Comparison of ENCODE assay signal across 25 cellular contexts in genomic region chr7:121271916-121272315, GRCh38. TPM values are rescaled to one million over a fixed set of nuclear protein-coding genes. Genes with fewer than 3 reads are reported as not detected.
DNase-seq lines count a peak whose midpoint lies in the region; ATAC-seq and TF ChIP-seq lines count a peak whose summit lies in the region.
"Had no signal": no experiment of that assay in that cellular context is flagged by ENCODE, and none has a peak within 500 bp of the region (broad histone marks: within the 10 kb centered on the region; RNA-seq: fewer than 3 reads in every experiment).

No MANE protein-coding gene starts in this region.

- H3K27me3 ChIP-seq in GM23338 (ENCODE audit: insufficient read depth): no peaks in the 10 kb centered on the region
- no peaks in the 10 kb centered on the region for H3K27me3 ChIP-seq in effector memory CD4-positive, alpha-beta T cell (replicated peaks; ENCODE audit: control insufficient read depth, insufficient read depth, low read length, poor library complexity, severe bottlenecking)
- H3K27me3 ChIP-seq: cardiac muscle cell, gastroesophageal sphincter had no signal

- no peaks in the 10 kb centered on the region for H3K79me2 ChIP-seq in GM23338 (replicated peaks; ENCODE audit: insufficient read depth)

- H3K36me3 ChIP-seq in GM23338 (ENCODE audit: insufficient read depth): no peaks in the 10 kb centered on the region
- no peaks in the 10 kb centered on the region for H3K36me3 ChIP-seq in effector memory CD4-positive, alpha-beta T cell (ENCODE audit: control insufficient read depth, insufficient read depth, low read length)
- H3K36me3 ChIP-seq: cardiac muscle cell had no signal

- H3K27ac Mint-ChIP-seq in activated T-cell treated with anti-CD3 and anti-CD28 coated beads, Interleukin-2, amount 50 U/mL, for 72 hours: no peak overlapping the region
- no peak overlapping the region for H3K27ac Mint-ChIP-seq in GM23338
- H3K27ac Mint-ChIP-seq: activated naive CD4-positive, alpha-beta T cell treated with anti-CD3 and anti-CD28 coated beads, Interleukin-2, amount 50 U/mL, for 24 hours; CD4-positive, alpha-beta memory T cell; natural killer cell had no signal

- no peak overlapping the region for H3K4me3 ChIP-seq in GM23338
- H3K4me3 ChIP-seq in effector memory CD4-positive, alpha-beta T cell (ENCODE audit: insufficient read depth, low read depth, low read length, poor library complexity, severe bottlenecking): no peak overlapping the region
- H3K4me3 ChIP-seq: cardiac muscle cell, gastroesophageal sphincter had no signal

- H3K9me2 ChIP-seq in GM23338 (ENCODE audit: insufficient read depth): peaks cover 16% of the 10 kb centered on the region

- peaks cover 0 to 3% of the 10 kb centered on the region in 2 donors for H3K9me3 Mint-ChIP-seq in activated T-cell treated with anti-CD3 and anti-CD28 coated beads, Interleukin-2, amount 50 U/mL, for 72 hours
- H3K9me3 Mint-ChIP-seq in activated T-cell treated with anti-CD3 and anti-CD28 coated beads, Interleukin-2, amount 50 U/mL, for 4 hours: peaks cover 3% of the 10 kb centered on the region
- H3K9me3 Mint-ChIP-seq in GM23338: peaks cover 3% of the 10 kb centered on the region; the same call in 2 of the 3 replicates
- H3K9me3 Mint-ChIP-seq: natural killer cell had no signal

- H3K36me3 Mint-ChIP-seq in activated T-cell treated with anti-CD3 and anti-CD28 coated beads, Interleukin-2, amount 50 U/mL, for 72 hours (ENCODE audit: insufficient read depth in 2 of 2): peaks cover 0 to 3% of the 10 kb centered on the region in 2 donors
- no peaks in the 10 kb centered on the region for H3K36me3 Mint-ChIP-seq in activated T-cell treated with anti-CD3 and anti-CD28 coated beads, Interleukin-2, amount 50 U/mL, for 4 hours (ENCODE audit: insufficient read depth)
- H3K36me3 Mint-ChIP-seq in GM23338 (ENCODE audit: low read depth): no peaks in the 10 kb centered on the region
- H3K36me3 Mint-ChIP-seq: activated naive CD4-positive, alpha-beta T cell treated with anti-CD3 and anti-CD28 coated beads, Interleukin-2, amount 50 U/mL, for 24 hours; CD4-positive, alpha-beta memory T cell; natural killer cell had no signal

- ATAC-seq in activated T-cell treated with anti-CD3 and anti-CD28 coated beads, Interleukin-2, amount 50 U/mL, for 72 hours (replicated peaks in 1 of 2): peak; percentile 57 to 60
- no peak for ATAC-seq in activated T-cell treated with anti-CD3 and anti-CD28 coated beads, Interleukin-2, amount 50 U/mL, for 4 hours
- ATAC-seq in GM23338 (no peak), HG03469 (IDR thresholded peaks at IDR 0.05; ENCODE audit: unreplicated experiment) (peak; percentile 47), HG02840 (IDR thresholded peaks at IDR 0.05; ENCODE audit: low FRiP score, unreplicated experiment) (no peak), GM21526 (IDR thresholded peaks at IDR 0.05; ENCODE audit: low FRiP score, unreplicated experiment) (no peak)
- ATAC-seq in stimulated activated naive CD8-positive, alpha-beta T cell treated with anti-CD3 and anti-CD28 coated beads, Interleukin-15, Interleukin-2, amounts not matched to agents 100 U/mL and 50 U/mL, for 24 hours: peak; percentile 85
- ATAC-seq: gastroesophageal sphincter, left ventricle myocardium superior, natural killer cell, SK-N-SH treated with all-trans-retinoic acid at 6 μM for 48 hours had no signal

- H3F3A ChIP-seq in GM23338 (replicated peaks; ENCODE audit: low read depth): no peaks in the 10 kb centered on the region

- H3K4me1 Mint-ChIP-seq in activated T-cell treated with anti-CD3 and anti-CD28 coated beads, Interleukin-2, amount 50 U/mL, for 72 hours (ENCODE audit: low read depth): peaks cover 7% of the 10 kb centered on the region
- H3K4me1 Mint-ChIP-seq in activated T-cell treated with anti-CD3 and anti-CD28 coated beads, Interleukin-2, amount 50 U/mL, for 4 hours (ENCODE audit: low read depth): no peaks in the 10 kb centered on the region
- H3K4me1 Mint-ChIP-seq in GM23338: no peaks in the 10 kb centered on the region; the same call in 2 of the 3 replicates
- H3K4me1 Mint-ChIP-seq: activated naive CD4-positive, alpha-beta T cell treated with anti-CD3 and anti-CD28 coated beads, Interleukin-2, amount 50 U/mL, for 24 hours; CD4-positive, alpha-beta memory T cell; natural killer cell had no signal

- no peak for DNase-seq in activated T-cell treated with anti-CD3 and anti-CD28 coated beads, Interleukin-2, amount 50 U/mL, for 72 hours
- no peak for DNase-seq in activated T-cell treated with anti-CD3 and anti-CD28 coated beads, Interleukin-2, amount 50 U/mL, for 4 hours
- DNase-seq in GM23338 (ENCODE audit: low spot score): no peak
- DNase-seq in stimulated activated naive CD8-positive, alpha-beta T cell treated with anti-CD3 and anti-CD28 coated beads, Interleukin-15, Interleukin-2, amounts not matched to agents 100 U/mL and 50 U/mL, for 24 hours: no peak
- no peak for DNase-seq in effector memory CD4-positive, alpha-beta T cell
- DNase-seq: activated CD4-positive, alpha-beta T cell treated with anti-CD3 and anti-CD28 coated beads for 48 hours; aorta; CD4-positive, alpha-beta memory T cell; hypothalamus; Kasumi-1; left ventricle myocardium superior; midbrain; MV-4-11; natural killer cell; NCI-H226; T-helper 2 cell had no signal

- no peaks in the 10 kb centered on the region for H4K20me1 ChIP-seq in GM23338 (replicated peaks; ENCODE audit: insufficient read depth)

- H3K4me3 Mint-ChIP-seq in activated T-cell treated with anti-CD3 and anti-CD28 coated beads, Interleukin-2, amount 50 U/mL, for 72 hours: no peak overlapping the region
- H3K4me3 Mint-ChIP-seq in activated T-cell treated with anti-CD3 and anti-CD28 coated beads, Interleukin-2, amount 50 U/mL, for 4 hours: no peak overlapping the region
- no peak overlapping the region for H3K4me3 Mint-ChIP-seq in GM23338
- H3K4me3 Mint-ChIP-seq: activated naive CD4-positive, alpha-beta T cell treated with anti-CD3 and anti-CD28 coated beads, Interleukin-2, amount 50 U/mL, for 24 hours; CD4-positive, alpha-beta memory T cell; natural killer cell had no signal

- 0 out of 2 replicates have a peak overlapping the region, but pooled peaks have one; percentile 38 for H2AFZ ChIP-seq in GM23338

- H3K27ac ChIP-seq in GM23338 (ENCODE audit: low read depth): no peak overlapping the region
- H3K27ac ChIP-seq in effector memory CD4-positive, alpha-beta T cell (ENCODE audit: insufficient read depth, low read length, poor library complexity, severe bottlenecking): no peak overlapping the region
- H3K27ac ChIP-seq: cardiac muscle cell, gastroesophageal sphincter had no signal

- no peak overlapping the region for H3K4me2 ChIP-seq in GM23338

- H3K9me3 ChIP-seq in effector memory CD4-positive, alpha-beta T cell (ENCODE audit: control insufficient read depth, low read length): no peaks in the 10 kb centered on the region
- H3K9me3 ChIP-seq: gastroesophageal sphincter had no signal

- H3K4me1 ChIP-seq in GM23338 (ENCODE audit: insufficient read depth): no peaks in the 10 kb centered on the region
- H3K4me1 ChIP-seq in effector memory CD4-positive, alpha-beta T cell (ENCODE audit: control insufficient read depth, insufficient read depth, low read length, poor library complexity, severe bottlenecking): no peaks in the 10 kb centered on the region
- H3K4me1 ChIP-seq: gastroesophageal sphincter had no signal

- H3K27me3 Mint-ChIP-seq in activated T-cell treated with anti-CD3 and anti-CD28 coated beads, Interleukin-2, amount 50 U/mL, for 72 hours (ENCODE audit: low read depth): peaks cover 72% of the 10 kb centered on the region
- H3K27me3 Mint-ChIP-seq in activated T-cell treated with anti-CD3 and anti-CD28 coated beads, Interleukin-2, amount 50 U/mL, for 4 hours (ENCODE audit: low read depth): peaks cover 20% of the 10 kb centered on the region
- no peaks in the 10 kb centered on the region for H3K27me3 Mint-ChIP-seq in GM23338 (ENCODE audit: insufficient read depth, low read depth, poor library complexity)

- TF ChIP-seq CTCF in GM23338 (conservative IDR thresholded peaks at IDR 0.05; ENCODE audit: low read depth in 2 of 2): no peak

TF ChIP-seq in GM23338, 12 proteins besides CTCF, POLR2A, EP300 and RAD21 (continues in another document):
- TF ChIP-seq STAT1 (IDR thresholded peaks at IDR 0.05; ENCODE audit: unreplicated experiment) (no peak), ZNF114 (CRISPR knock-in tag; IDR thresholded peaks at IDR 0.05) (no peak), REST (IDR thresholded peaks at IDR 0.05; ENCODE audit: unreplicated experiment) (no peak)

RNA-seq across cellular contexts. Expression of gene WNT16, which starts 56.9 kb away (rescaled TPM):
- total RNA-seq in activated T-cell treated with anti-CD3 and anti-CD28 coated beads, Interleukin-2, amount 50 U/mL, for 72 hours: not detected
- under 1 TPM in 2 of 3 donors, not detected in 1; 0.16 to 0.23 TPM for total RNA-seq in activated T-cell treated with anti-CD3 and anti-CD28 coated beads, Interleukin-2, amount 50 U/mL, for 4 hours
- 0.73 and 1.5 TPM in 2 replicates for total RNA-seq in GM23338 (2014; rRNA removed; shearing (Covaris generic))
- 0.45 and 0.50 TPM in 2 replicates for polyA plus RNA-seq in GM23338 (2016; fragmentation: Nextera tagmentation; extraction: Ambion mirVana)
- total RNA-seq: A172; aorta; cardiac muscle cell; CD4-positive, alpha-beta memory T cell; left ventricle myocardium superior; natural killer cell; omental fat pad had no signal
- polyA plus RNA-seq: aorta; cardiac muscle cell; CD4-positive, alpha-beta memory T cell had no signal

Comparison
In these comparisons a context has a peak if more than half of its experiments do, and no peak if none do; other contexts are left out.
1. ATAC-seq: peak in activated T-cell treated with anti-CD3 and anti-CD28 coated beads, Interleukin-2, amount 50 U/mL, for 72 hours (2 of 2), HG03469 (single experiment) and stimulated activated naive CD8-positive, alpha-beta T cell treated with anti-CD3 and anti-CD28 coated beads, Interleukin-15, Interleukin-2, amounts not matched to agents 100 U/mL and 50 U/mL, for 24 hours (single experiment); none in activated T-cell treated with anti-CD3 and anti-CD28 coated beads, Interleukin-2, amount 50 U/mL, for 4 hours (0 of 2), GM23338 (single experiment), HG02840 (single experiment) and GM21526 (single experiment).